In the genomic region with DNA sequence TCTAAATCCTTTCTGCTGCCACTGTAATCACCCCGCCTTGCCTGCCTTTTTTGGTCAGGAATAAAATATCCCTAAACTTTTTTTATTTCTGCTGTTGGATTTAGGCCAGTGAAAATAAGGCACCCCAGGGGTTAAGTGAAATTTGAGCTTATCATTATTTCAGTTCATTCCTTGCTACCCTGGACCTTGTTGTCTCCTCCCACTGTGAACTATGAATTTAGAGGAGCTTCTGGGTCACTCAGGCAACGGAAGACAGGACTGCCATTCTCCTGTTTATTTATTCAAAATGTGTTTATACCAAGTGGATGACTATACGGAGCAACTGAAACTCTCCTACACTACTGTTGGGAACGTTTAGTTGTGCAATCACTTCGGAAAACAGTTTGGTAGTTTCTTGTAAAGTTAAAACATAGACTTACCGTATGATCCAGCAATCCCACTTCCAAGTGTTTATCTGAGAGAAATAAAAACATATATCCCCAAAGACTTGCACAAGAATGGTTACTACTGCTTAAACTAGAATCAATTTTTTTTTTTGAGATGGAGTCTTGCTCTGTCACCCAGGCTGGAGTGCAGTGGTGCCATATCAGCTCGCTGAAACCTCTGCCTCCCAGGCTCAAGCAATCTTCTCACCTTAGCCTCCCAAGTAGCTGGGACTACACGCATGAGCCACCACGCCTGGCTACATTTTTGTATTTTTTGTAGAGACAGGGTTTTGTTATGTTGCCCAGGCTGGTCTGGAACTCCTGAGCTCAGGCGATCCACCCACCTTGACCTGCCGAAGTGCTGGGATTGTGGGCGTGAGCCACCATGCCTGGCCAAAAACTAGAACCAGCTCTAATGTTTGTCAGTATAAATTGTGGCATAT, we compare ENCODE assay signal across 1 cellular context.
TF ChIP-seq lines count a peak whose summit lies in the region.

No MANE protein-coding gene starts in this region.

TF ChIP-seq in IMR-90, 13 proteins besides CTCF, POLR2A, EP300 and RAD21:
- peak; percentile 69 for TF ChIP-seq RCOR1 (IDR thresholded peaks at IDR 0.05; ENCODE audit: insufficient replicate concordance, low read length)
- TF ChIP-seq MAZ (IDR thresholded peaks at IDR 0.05; ENCODE audit: borderline replicate concordance, low read depth, low read length), result no peak
- peak; percentile 77 for TF ChIP-seq FOS (IDR thresholded peaks at IDR 0.05; ENCODE audit: low read depth, low read length)
- no peak for TF ChIP-seq MAFK (IDR thresholded peaks at IDR 0.05; ENCODE audit: low read depth, low read length)
- peak; percentile 100 for TF ChIP-seq CEBPB (IDR thresholded peaks at IDR 0.05; ENCODE audit: low read depth, low read length)
- peak; percentile 77 for TF ChIP-seq BHLHE40 (IDR thresholded peaks at IDR 0.05; ENCODE audit: low read depth, low read length)
